ENCODE assay signal across 8 cellular contexts in the genomic region with DNA sequence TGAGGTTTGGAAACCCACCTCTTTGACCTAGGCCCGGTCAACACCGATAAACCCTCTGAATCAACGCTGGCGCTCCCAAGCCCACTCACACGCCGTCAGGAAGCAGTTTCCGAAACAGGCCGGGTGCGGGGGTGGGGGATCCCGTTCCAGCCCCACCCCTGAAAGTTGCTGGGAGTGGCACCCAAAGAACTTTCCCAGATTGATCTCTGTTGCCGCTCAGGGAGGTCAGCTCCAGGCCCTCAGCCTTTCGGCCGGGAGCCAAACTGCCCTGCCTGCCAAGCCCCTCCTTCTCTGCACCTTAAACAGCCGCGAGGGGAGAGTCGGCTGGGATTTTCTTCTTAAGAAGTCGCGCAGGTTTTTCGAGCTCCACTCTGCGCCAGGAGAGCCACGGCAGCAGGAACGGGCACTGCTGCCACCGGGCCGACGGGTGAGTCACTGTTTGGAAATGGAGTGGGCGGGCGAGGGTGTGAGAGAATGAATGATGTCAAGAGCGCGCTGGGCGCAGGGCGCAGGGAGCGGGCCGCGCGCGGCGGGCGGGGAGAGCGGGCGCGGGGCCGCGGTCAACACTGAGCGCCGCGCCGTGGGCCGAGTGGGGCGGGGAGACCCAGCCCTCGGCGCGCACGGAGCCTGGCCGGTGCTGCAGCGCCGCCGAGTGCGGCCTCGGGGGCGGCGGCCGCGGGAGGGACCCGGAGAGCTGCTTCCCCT. TPM values are rescaled to one million over a fixed set of nuclear protein-coding genes. Genes with fewer than 3 reads are reported as not detected.
DNase-seq lines count a peak whose midpoint lies in the region; ATAC-seq and TF ChIP-seq lines count a peak whose summit lies in the region.

Gene SGMS2 (plus strand): TSS at position 566 of the 705 bp plus-strand sequence. CDS start 70,622 bp downstream, outside the sequence.

- peak; percentile 56 to 89 for TF ChIP-seq POLR2A in gastroesophageal sphincter (IDR thresholded peaks at IDR 0.05)

- H3K4me1 ChIP-seq in NT2/D1 (ENCODE audit: insufficient read depth, insufficient read length) = no peaks in the 10 kb centered on the region
- peaks cover 0 to 43% (median 0%) of the 10 kb centered on the region in 3 donors for H3K4me1 ChIP-seq in gastroesophageal sphincter

- H3K4me3 ChIP-seq in AG04449 (ENCODE audit: low read depth, low read length) (peak within 1 kb of the TSS; percentile 76), NT2/D1 (ENCODE audit: insufficient read length, low read depth) (peak within 1 kb of the TSS; percentile 60), gastroesophageal sphincter (peak within 1 kb of the TSS; percentile 80 to 83)

- H3K36me3 ChIP-seq in NT2/D1 (ENCODE audit: insufficient read depth, insufficient read length, low read length) (no peaks in the 10 kb centered on the region), gastroesophageal sphincter (no peaks in the 10 kb centered on the region)

- CTCF ChIA-PET in AG04449 (lab: Yijun Ruan, JAX) = interaction anchor here (0.8 to 1.3 kb wide), 3 partner anchors 74 to 88 kb away, joined by 3 read pairs; no protein-coding TSS in a partner anchor
- CTCF ChIA-PET in activated naive CD4-positive, alpha-beta T cell treated with anti-CD3 and anti-CD28 coated beads for 36 hours (lab: Charles Lee) = interaction anchor here (0.7 kb wide), 1 partner anchor 66 kb away, joined by 3 read pairs; no protein-coding TSS in a partner anchor

- H3K27me3 Mint-ChIP-seq in activated naive CD4-positive, alpha-beta T cell treated with anti-CD3 and anti-CD28 coated beads for 36 hours (ENCODE audit: low read depth) = peaks cover 44% of the 10 kb centered on the region
- H3K27me3 Mint-ChIP-seq in neural crest cell (ENCODE audit: low read depth) = peaks cover 54% of the 10 kb centered on the region

- WGBS in gastroesophageal sphincter (ENCODE audit: low coverage in 1 of 2), 2 donors = 0% methylated on average over 3 to 12 of the region's 64 CpGs

- H3K36me3 Mint-ChIP-seq in activated naive CD4-positive, alpha-beta T cell treated with anti-CD3 and anti-CD28 coated beads for 36 hours (ENCODE audit: low read depth) = no peaks in the 10 kb centered on the region
- H3K36me3 Mint-ChIP-seq in neural crest cell (ENCODE audit: low read depth) = no peaks in the 10 kb centered on the region

- TF ChIP-seq EP300 in gastroesophageal sphincter (IDR thresholded peaks at IDR 0.05) = no peak

- H3K4me3 Mint-ChIP-seq in activated naive CD4-positive, alpha-beta T cell treated with anti-CD3 and anti-CD28 coated beads for 36 hours = peak within 1 kb of the TSS; percentile 78
- peak within 1 kb of the TSS; percentile 97 for H3K4me3 Mint-ChIP-seq in neural crest cell

- POLR2A ChIA-PET in AG04449 (lab: Yijun Ruan, JAX) = interaction anchor here (0.7 to 0.9 kb wide), 3 partner anchors 14 to 104 kb away, joined by 3 to 5 read pairs (median 3); partner anchors contain the start of gene PAPSS1

- H3K27ac Mint-ChIP-seq in activated naive CD4-positive, alpha-beta T cell treated with anti-CD3 and anti-CD28 coated beads for 36 hours = no peak within 1 kb of the TSS
- peak within 1 kb of the TSS; percentile 93 for H3K27ac Mint-ChIP-seq in neural crest cell (ENCODE audit: unreplicated experiment)

- peaks cover 86% of the 10 kb centered on the region for H3K27me3 ChIP-seq in NT2/D1 (ENCODE audit: insufficient read depth, insufficient read length)
- H3K27me3 ChIP-seq in gastroesophageal sphincter = no peaks in the 10 kb centered on the region

- peak within 1 kb of the TSS; percentile 91 to 99 (median 97) for H3K27ac ChIP-seq in gastroesophageal sphincter
- H3K27ac ChIP-seq in substantia nigra (ENCODE audit: low read depth, low read length, poor library complexity, severe bottlenecking) = peak within 1 kb of the TSS; percentile 45

- H3K9me3 Mint-ChIP-seq in activated naive CD4-positive, alpha-beta T cell treated with anti-CD3 and anti-CD28 coated beads for 36 hours = no peaks in the 10 kb centered on the region
- H3K9me3 Mint-ChIP-seq in neural crest cell = no peaks in the 10 kb centered on the region

- DNase-seq in AG04449 (ENCODE audit: low read depth, low spot score) (peak; percentile 44), NT2/D1 (ENCODE audit: low read depth, low spot score) (no peak), neural crest cell (ENCODE audit: low read depth, low spot score) (peak; percentile 39), substantia nigra (lab: John Stamatoyannopoulos, UW) (peak; percentile 0 to 88 (median 37))
- peak; percentile 85 for DNase-seq in activated naive CD4-positive, alpha-beta T cell treated with anti-CD3 and anti-CD28 coated beads for 36 hours

- H3K4me1 Mint-ChIP-seq in activated naive CD4-positive, alpha-beta T cell treated with anti-CD3 and anti-CD28 coated beads for 36 hours (ENCODE audit: low read depth) = peaks cover 9% of the 10 kb centered on the region
- peaks cover 15% of the 10 kb centered on the region for H3K4me1 Mint-ChIP-seq in neural crest cell

- peak within 1 kb of the TSS; percentile 67 for H3K9ac ChIP-seq in NT2/D1 (ENCODE audit: insufficient read length, low read depth)

- TF ChIP-seq CTCF in AG04449 (IDR thresholded peaks at IDR 0.05; ENCODE audit: insufficient read depth, low read length, missing control alignments) (no peak), gastroesophageal sphincter (IDR thresholded peaks at IDR 0.05) (peak in 2 of 4 experiments; percentile 5 to 11), neural crest cell (conservative IDR thresholded peaks at IDR 0.05) (no peak)

- ATAC-seq in GM18858 (IDR thresholded peaks at IDR 0.05; ENCODE audit: unreplicated experiment) (peak; percentile 71), HG03066 (IDR thresholded peaks at IDR 0.05; ENCODE audit: low read depth, unreplicated experiment) (peak; percentile 67), gastroesophageal sphincter (peak; percentile 96)

- H3K9me3 ChIP-seq in NT2/D1 (ENCODE audit: insufficient read depth, low read length) (no peaks in the 10 kb centered on the region), gastroesophageal sphincter (no peaks in the 10 kb centered on the region)

- intact Hi-C loops in activated naive CD4-positive, alpha-beta T cell treated with anti-CD3 and anti-CD28 coated beads for 36 hours (cut with micrococcal nuclease) = loop anchor here (2.0 to 5.0 kb wide), 3 partner anchors 72 to 168 kb away; no protein-coding TSS in a partner anchor

RNA-seq across cellular contexts. Expression of gene SGMS2, which starts in this region (rescaled TPM):
- total RNA-seq in activated naive CD4-positive, alpha-beta T cell treated with anti-CD3 and anti-CD28 coated beads for 36 hours = under 1 TPM in 1 of 2 experiments, not detected in 1; 0.07 TPM
- total RNA-seq in gastroesophageal sphincter (100 to 1,000 TPM; 170 to 499 (median 277) TPM), neural crest cell (1.4 and 1.6 TPM in 2 replicates)

Comparison
In these comparisons a context has a peak if more than half of its experiments do, and no peak if none do; other contexts are left out.
1. RNA of gene SGMS2 (total RNA-seq): 170 to 499 TPM in gastroesophageal sphincter; 1.4 to 1.6 TPM in neural crest cell and 0.07 TPM in activated naive CD4-positive, alpha-beta T cell treated with anti-CD3 and anti-CD28 coated beads for 36 hours; every median in the first group is over 10 times any median in the second.
2. Peak in DNase-seq in activated naive CD4-positive, alpha-beta T cell treated with anti-CD3 and anti-CD28 coated beads for 36 hours; RNA of the gene not detected or under 1 TPM.
3. Peak in every context shown above with its lines, with median percentiles within 50 percentile points of each other: H3K4me3 ChIP-seq and ATAC-seq.